13 cellular contexts compared by ENCODE assay signal in the genomic region with DNA sequence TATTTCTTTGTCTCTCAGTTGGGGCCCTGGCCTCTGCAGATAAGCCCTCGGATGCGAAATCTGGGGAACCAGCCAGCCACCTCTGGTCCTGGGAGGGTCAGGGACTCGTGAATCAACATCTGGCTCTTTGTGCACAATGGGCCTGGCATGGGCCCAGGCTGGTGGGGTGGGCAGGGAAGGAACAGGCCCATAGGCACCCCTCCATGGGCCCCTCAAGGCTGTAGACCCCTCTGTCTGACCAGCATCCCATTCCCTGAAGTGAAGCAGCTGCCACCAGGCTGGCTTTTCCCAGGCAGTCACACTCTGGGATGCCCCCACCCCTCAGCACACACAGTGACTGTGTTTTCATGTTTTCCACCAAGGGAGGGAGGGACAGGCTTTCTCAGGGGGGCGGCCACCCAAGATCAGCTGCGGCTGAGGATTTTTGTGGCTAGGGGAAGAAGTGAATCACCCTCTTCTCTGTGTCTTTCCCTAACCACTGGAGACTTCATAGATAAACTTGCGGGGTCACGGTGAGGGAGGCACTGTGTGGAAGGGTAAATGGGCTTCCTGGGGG.
DNase-seq lines count a peak whose midpoint lies in the region; ATAC-seq and TF ChIP-seq lines count a peak whose summit lies in the region.
"Had no signal": no experiment of that assay in that cellular context is flagged by ENCODE, and none has a peak within 500 bp of the region (broad histone marks: within the 10 kb centered on the region; RNA-seq: fewer than 3 reads in every experiment).

No MANE protein-coding gene starts in this region.

- H3K36me3 ChIP-seq in heart right ventricle = no peaks in the 10 kb centered on the region
- H3K36me3 ChIP-seq in vagina = no peaks in the 10 kb centered on the region
- H3K36me3 ChIP-seq: right lobe of liver had no signal

- TF ChIP-seq POLR2A in vagina (IDR thresholded peaks at IDR 0.05) = no peak

- peaks cover 0 to 34% (median 18%) of the 10 kb centered on the region in 9 donors for H3K4me1 ChIP-seq in heart right ventricle
- peaks cover 36% of the 10 kb centered on the region for H3K4me1 ChIP-seq in vagina
- H3K4me1 ChIP-seq: right lobe of liver had no signal

- intact Hi-C loops in heart right ventricle (cut with DNase I) (no loop called here), Right ventricle myocardium superior (cut with DNase I) (no loop called here), vagina (cut with DNase I) (no loop called here)

- H3K4me3 ChIP-seq in heart right ventricle (no peak overlapping the region), vagina (no peak overlapping the region)
- H3K4me3 ChIP-seq: right lobe of liver had no signal

- H3K9me3 ChIP-seq in heart right ventricle (no peaks in the 10 kb centered on the region), vagina (no peaks in the 10 kb centered on the region)
- H3K9me3 ChIP-seq: right lobe of liver had no signal

- DNase-seq in heart right ventricle (no peak), Right ventricle myocardium superior (no peak), amniotic stem cell (lab: John Stamatoyannopoulos, UW) (peak; percentile 66), kidney glomerular epithelial cell (lab: John Stamatoyannopoulos, UW) (peak; percentile 72), vagina (ENCODE audit: extremely low spot score in 2 of 2) (no peak), NCI-H1092 (lab: John Stamatoyannopoulos, UW) (no peak)
- DNase-seq in effector CD4-positive, alpha-beta T cell = no peak
- DNase-seq in activated CD4-positive, alpha-beta T cell treated with anti-CD3 and anti-CD28 coated beads, Interleukin-2, amount 50 U/mL, for 48 hours = no peak
- DNase-seq: CD4-positive, alpha-beta memory T cell; NCI-H2081 treated with DMSO at 0.1 percent for 48 hours; right lobe of liver; SHP77 treated with DMSO at 0.1 percent for 48 hours; stimulated activated naive B cell treated with anti-CD40 and anti-IgM and Interleukin-4, amounts not matched to agents 10 μg/mL and 1 μg/mL and 100 μg/mL, for 72 hours had no signal

- TF ChIP-seq CTCF in heart right ventricle (IDR thresholded peaks at IDR 0.05) (no peak), vagina (IDR thresholded peaks at IDR 0.05) (no peak)

- peaks cover 0 to 11% (median 0%) of the 10 kb centered on the region in 7 donors for H3K27me3 ChIP-seq in heart right ventricle
- H3K27me3 ChIP-seq in vagina = no peaks in the 10 kb centered on the region
- H3K27me3 ChIP-seq: right lobe of liver had no signal

- WGBS in heart right ventricle, 2 donors = 61 to 65% methylated on average over 7 of the region's 7 CpGs

- H3K27ac ChIP-seq in heart right ventricle (no peak overlapping the region), vagina (peak overlapping the region; percentile 53)
- H3K27ac ChIP-seq: right lobe of liver had no signal

- peak in 5 of 8 donors; percentile 8 to 50 (median 39) for ATAC-seq in heart right ventricle
- ATAC-seq in Right ventricle myocardium superior (ENCODE audit: poor library complexity) = no peak
- ATAC-seq: stimulated activated naive B cell treated with anti-CD40 and anti-IgM and Interleukin-4, amounts not matched to agents 10 μg/mL and 1 μg/mL and 100 μg/mL, for 72 hours had no signal

Comparison
In these comparisons a context has a peak if more than half of its experiments do, and no peak if none do; other contexts are left out.
1. DNase-seq: peak in amniotic stem cell (single experiment) and kidney glomerular epithelial cell (single experiment); none in heart right ventricle (0 of 2), Right ventricle myocardium superior (single experiment), vagina (0 of 2), effector CD4-positive, alpha-beta T cell (single experiment), activated CD4-positive, alpha-beta T cell treated with anti-CD3 and anti-CD28 coated beads, Interleukin-2, amount 50 U/mL, for 48 hours (0 of 2) and NCI-H1092 (single experiment).